ENCODE assay signal across 9 cellular contexts in the genomic region with DNA sequence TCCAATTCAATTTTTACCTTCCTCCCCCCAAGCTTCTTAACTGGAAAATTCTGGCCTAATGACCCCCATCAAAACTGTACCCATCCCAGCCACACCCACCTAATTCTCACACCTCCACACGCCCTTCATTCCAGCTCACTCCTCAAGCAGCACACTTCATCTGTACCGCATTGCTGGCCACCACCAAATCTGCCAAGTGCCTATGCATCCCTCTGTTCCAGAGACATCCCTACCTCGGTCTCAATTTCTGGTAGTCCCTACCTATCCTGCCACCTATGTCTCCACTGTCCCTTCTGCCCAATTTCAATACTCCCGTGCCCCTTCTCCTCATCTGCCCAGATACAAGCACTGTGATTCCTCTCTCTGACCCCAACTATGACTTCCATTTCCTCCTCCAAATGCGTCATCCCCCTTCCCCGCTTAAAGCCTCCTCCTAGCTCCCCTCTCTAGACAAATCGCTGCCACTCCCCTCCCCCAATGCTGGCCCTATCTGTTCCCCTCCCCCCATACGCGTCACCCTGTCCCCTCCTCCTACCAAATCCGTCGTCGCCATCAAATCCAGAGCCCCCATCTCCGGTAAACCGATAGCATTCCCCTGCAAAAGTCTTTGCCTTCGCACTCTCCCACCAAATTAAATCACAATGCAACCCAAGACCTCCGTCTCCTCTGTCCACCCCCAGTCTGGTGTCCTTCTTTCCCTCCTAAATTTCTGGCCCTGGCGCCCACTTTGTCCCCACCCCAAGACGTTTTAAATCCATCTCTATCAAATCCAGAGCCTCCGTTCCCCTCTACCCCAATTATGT. TPM values are rescaled to one million over a fixed set of nuclear protein-coding genes. Genes with fewer than 3 reads are reported as not detected.
DNase-seq lines count a peak whose midpoint lies in the region; ATAC-seq, FAIRE-seq and TF ChIP-seq lines count a peak whose summit lies in the region.
"Had no signal": no experiment of that assay in that cellular context is flagged by ENCODE, and none has a peak within 500 bp of the region (broad histone marks: within the 10 kb centered on the region; RNA-seq: fewer than 3 reads in every experiment).

No MANE protein-coding gene starts in this region.

- no peak overlapping the region for H2AFZ ChIP-seq in astrocyte (ENCODE audit: low read depth, low read length)

- H3K4me2 ChIP-seq in astrocyte (ENCODE audit: low read length), result peak overlapping the region; percentile 96

- no peaks in the 10 kb centered on the region for H3K9me3 ChIP-seq in RWPE2 (ENCODE audit: severe bottlenecking)
- H3K9me3 ChIP-seq in astrocyte (ENCODE audit: insufficient read depth, low read depth, low read length), result no peaks in the 10 kb centered on the region
- H3K9me3 ChIP-seq in iPS-18c (ENCODE audit: control insufficient read depth, insufficient read depth, low read length), result no peaks in the 10 kb centered on the region

- no peaks in the 10 kb centered on the region for H3K27me3 Mint-ChIP-seq in astrocyte (ENCODE audit: low read depth, unreplicated experiment)

- H3K4me1 Mint-ChIP-seq in astrocyte (ENCODE audit: low read depth, unreplicated experiment), result peaks cover 27% of the 10 kb centered on the region

- H3K4me1 ChIP-seq in RWPE2 (ENCODE audit: insufficient read depth, poor library complexity, severe bottlenecking) (peaks cover 8% of the 10 kb centered on the region), astrocyte (ENCODE audit: insufficient read depth, low read length) (peaks cover 24% of the 10 kb centered on the region)

- H3K9me3 Mint-ChIP-seq in astrocyte (ENCODE audit: unreplicated experiment), result peaks cover 2% of the 10 kb centered on the region
- H3K9me3 Mint-ChIP-seq: natural killer cell treated with Interleukin-12 subunit alpha and Interleukin-12 subunit beta and Interleukin-15 and Interleukin-18, amount 100 ng/mL, for 72 hours had no signal

- H4K20me1 ChIP-seq in astrocyte (ENCODE audit: insufficient read depth, low read length), result peaks cover 55% of the 10 kb centered on the region

- no peak overlapping the region for H3K27ac Mint-ChIP-seq in astrocyte (ENCODE audit: unreplicated experiment)
- H3K27ac Mint-ChIP-seq: natural killer cell treated with Interleukin-12 subunit alpha and Interleukin-12 subunit beta and Interleukin-15 and Interleukin-18, amount 100 ng/mL, for 72 hours had no signal

- H3K9ac ChIP-seq in astrocyte (ENCODE audit: low read length), result peak overlapping the region; percentile 99

- FAIRE-seq in astrocyte (lab: Jason Lieb, UNC), result no peak

- TF ChIP-seq CTCF in RWPE2 (IDR thresholded peaks at IDR 0.05; ENCODE audit: poor library complexity, severe bottlenecking) (no peak), astrocyte (IDR thresholded peaks at IDR 0.05; ENCODE audit: insufficient read depth, low read depth, low read length) (no peak)

- H3K4me3 ChIP-seq in RWPE2 (ENCODE audit: severe bottlenecking) (peak overlapping the region; percentile 96), astrocyte (ENCODE audit: insufficient read depth, low read depth, low read length) (peak overlapping the region; percentile 94), iPS-18c (ENCODE audit: insufficient read depth, low read depth, low read length) (peak overlapping the region; percentile 97)

- peak; percentile 7 to 22 for DNase-seq in NCI-H2081 (lab: John Stamatoyannopoulos, UW)
- DNase-seq in NCI-H2081 treated with DMSO at 0.1 percent for 48 hours (lab: John Stamatoyannopoulos, UW), result no peak
- DNase-seq in RWPE2 (ENCODE audit: low spot score), result no peak
- DNase-seq in astrocyte (ENCODE audit: low read depth), result peak; percentile 69
- peak; percentile 49 to 61 for DNase-seq in stimulated activated CD4-positive, alpha-beta T cell treated with anti-CD3 and anti-CD28 coated beads, Interleukin-15, amount 100 ng/mL, for 48 hours (ENCODE audit: low read depth in 2 of 2)
- DNase-seq in AML-193 (lab: John Stamatoyannopoulos, UW), result no peak

- H3K27me3 ChIP-seq in RWPE2 (ENCODE audit: insufficient read depth, poor library complexity, severe bottlenecking) (no peaks in the 10 kb centered on the region), astrocyte (ENCODE audit: insufficient read depth, low read length) (no peaks in the 10 kb centered on the region)

- H3K36me3 ChIP-seq in RWPE2 (ENCODE audit: low read depth) (peaks cover 14% of the 10 kb centered on the region; the same call in 1 of the 2 replicates), astrocyte (ENCODE audit: insufficient read depth, low read length) (peaks cover 9% of the 10 kb centered on the region)

- H3K27ac ChIP-seq in RWPE2 (ENCODE audit: poor library complexity, severe bottlenecking) (peak overlapping the region; percentile 47), astrocyte (ENCODE audit: low read depth, low read length) (peak overlapping the region; percentile 87)

- H3K36me3 Mint-ChIP-seq in astrocyte (ENCODE audit: low read depth, unreplicated experiment), result no peaks in the 10 kb centered on the region

- peak; percentile 24; the same call in 2 of the 3 replicates for ATAC-seq in RWPE2 (ENCODE audit: low read depth)
- no peak for ATAC-seq in GM19351 (IDR thresholded peaks at IDR 0.05; ENCODE audit: unreplicated experiment)

- H3K4me3 Mint-ChIP-seq in astrocyte (ENCODE audit: unreplicated experiment), result no peak overlapping the region
- H3K4me3 Mint-ChIP-seq: natural killer cell treated with Interleukin-12 subunit alpha and Interleukin-12 subunit beta and Interleukin-15 and Interleukin-18, amount 100 ng/mL, for 72 hours had no signal

- H3K79me2 ChIP-seq in astrocyte (ENCODE audit: insufficient read depth, low read length), result peaks cover 66% of the 10 kb centered on the region

RNA-seq across cellular contexts. Expression of a gene that starts 1.2 kb away (rescaled TPM):
- total RNA-seq in astrocyte, result 286 and 311 TPM in 2 replicates

RNA-seq across cellular contexts. Expression of a gene that starts 20.7 kb away (rescaled TPM):
- not detected in 2 replicates for total RNA-seq in astrocyte

RNA-seq across cellular contexts. Expression of a gene that starts 30.2 kb away (rescaled TPM):
- total RNA-seq in astrocyte, result not detected in 2 replicates
- total RNA-seq: natural killer cell treated with Interleukin-12 subunit alpha and Interleukin-12 subunit beta and Interleukin-15 and Interleukin-18, amount 100 ng/mL, for 72 hours had no signal

Comparison
In these comparisons a context has a peak if more than half of its experiments do, and no peak if none do; other contexts are left out.
1. DNase-seq: peak in NCI-H2081 (2 of 2), astrocyte (single experiment) and stimulated activated CD4-positive, alpha-beta T cell treated with anti-CD3 and anti-CD28 coated beads, Interleukin-15, amount 100 ng/mL, for 48 hours (2 of 2); none in NCI-H2081 treated with DMSO at 0.1 percent for 48 hours (single experiment), RWPE2 (single experiment) and AML-193 (0 of 2).
2. Peak in every context shown above with its lines, with median percentiles within 50 percentile points of each other: H3K4me3 ChIP-seq.